8 cellular contexts compared by ENCODE assay signal in the genomic region with DNA sequence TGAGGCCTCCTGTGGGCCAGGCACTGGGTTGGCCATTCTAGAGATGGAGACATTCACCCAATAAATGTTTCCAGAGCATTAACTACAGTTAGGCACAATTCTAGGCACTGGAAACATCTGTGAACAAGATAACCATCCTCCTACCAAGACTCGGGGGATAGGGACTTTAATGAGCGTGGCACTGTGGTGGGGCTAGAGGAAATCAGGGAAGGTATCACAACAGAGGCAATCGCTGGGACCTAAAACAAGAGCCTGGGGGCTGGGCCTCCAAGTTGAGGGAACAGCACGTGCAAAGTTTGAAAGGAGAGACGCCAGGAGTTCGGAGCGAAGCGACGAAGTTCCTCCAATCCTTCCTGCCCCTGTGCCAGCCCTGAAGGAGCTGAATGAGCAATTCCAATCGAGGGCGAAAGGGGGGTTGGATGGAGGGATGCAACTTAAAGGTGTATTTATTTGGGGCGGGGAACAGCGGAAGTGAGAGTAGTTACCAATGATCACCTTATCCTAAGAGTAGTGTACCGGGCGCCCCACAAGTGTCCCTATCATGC. TPM values are rescaled to one million over a fixed set of nuclear protein-coding genes. Genes with fewer than 3 reads are reported as not detected.
A peak's percentile ranks its signal among the peaks of the same experiment; 100 is the strongest.
DNase-seq lines count a peak whose midpoint lies in the region; ATAC-seq, FAIRE-seq and TF ChIP-seq lines count a peak whose summit lies in the region.

No MANE protein-coding gene starts in this region.

- H3K4me3 ChIP-seq in CD4-positive, CD25-positive, alpha-beta regulatory T cell (ENCODE audit: low read depth, low read length), result peak overlapping the region; percentile 68
- H3K4me3 ChIP-seq in mammary epithelial cell (replicated peaks in 1 of 3; ENCODE audit: insufficient read depth in 1 of 3, low read depth in 2 of 3, low read length in 3 of 3), result peak overlapping the region; percentile 14 to 90 (median 46)
- peak overlapping the region; percentile 81 to 86 for H3K4me3 ChIP-seq in muscle layer of colon (ENCODE audit: low read depth in 1 of 2, low read length in 2 of 2)
- H3K4me3 ChIP-seq in small intestine (ENCODE audit: low read depth in 1 of 2, low read length in 2 of 2), result peak overlapping the region in 1 of 2 donors; percentile 7

- intact Hi-C loops in mammary epithelial cell (cut with micrococcal nuclease), result no loop called here

- peak overlapping the region; percentile 91 to 99 (median 94) for H3K27ac Mint-ChIP-seq in CD4-positive, CD25-positive, alpha-beta regulatory T cell

- dilution Hi-C loops in mammary epithelial cell (cut with HindIII; ENCODE audit: low sequenced_read_pairs), result no loop called here

- no peak for ATAC-seq in CD4-positive, CD25-positive, alpha-beta regulatory T cell (ENCODE audit: low read depth in 2 of 2)
- peak; percentile 18 for ATAC-seq in HG03378 (IDR thresholded peaks at IDR 0.05; ENCODE audit: unreplicated experiment)

- peak overlapping the region; percentile 91 to 98 (median 95) for H3K4me3 Mint-ChIP-seq in CD4-positive, CD25-positive, alpha-beta regulatory T cell

- no peaks in the 10 kb centered on the region for H3K9me3 ChIP-seq in CD4-positive, CD25-positive, alpha-beta regulatory T cell (ENCODE audit: control insufficient read depth in 2 of 2, low read length in 2 of 2)
- H3K9me3 ChIP-seq in mammary epithelial cell (replicated peaks; ENCODE audit: insufficient read depth, low read length) (no peaks in the 10 kb centered on the region), muscle layer of colon (ENCODE audit: low read length) (no peaks in the 10 kb centered on the region), small intestine (ENCODE audit: control insufficient read depth, low read depth) (no peaks in the 10 kb centered on the region)

- peak overlapping the region; percentile 94 for H3K4me2 ChIP-seq in mammary epithelial cell (ENCODE audit: insufficient read depth, low read depth, low read length)

- H3K9me3 Mint-ChIP-seq in CD4-positive, CD25-positive, alpha-beta regulatory T cell, result peaks cover 0 to 2% (median 0%) of the 10 kb centered on the region in 7 donors

- H4K20me1 ChIP-seq in mammary epithelial cell (ENCODE audit: insufficient read depth, low read length), result no peaks in the 10 kb centered on the region

- 32% methylated on average over 15 of the region's 15 CpGs for WGBS in mammary epithelial cell (ENCODE audit: low coverage, missing lambda C conversion rate)
- WGBS in small intestine, 3 donors, result 28 to 33% (median 31%) methylated on average over 15 of the region's 15 CpGs

- no peak for DNase-seq in CD4-positive, CD25-positive, alpha-beta regulatory T cell
- DNase-seq in mammary epithelial cell (no peak), T1000 (lab: John Stamatoyannopoulos, UW) (no peak), dedifferentiated amniotic fluid mesenchymal stem cell (ENCODE audit: extremely low spot score) (no peak), small intestine (no peak), HuH-7 (ENCODE audit: low spot score) (no peak)

- peak overlapping the region; percentile 63 for H2AFZ ChIP-seq in mammary epithelial cell (ENCODE audit: low read depth, low read length)

- H3K4me1 Mint-ChIP-seq in CD4-positive, CD25-positive, alpha-beta regulatory T cell, result peaks cover 7 to 41% (median 33%) of the 10 kb centered on the region in 4 donors

- H3K27me3 Mint-ChIP-seq in CD4-positive, CD25-positive, alpha-beta regulatory T cell, result peaks cover 4% of the 10 kb centered on the region

- no peak for FAIRE-seq in small intestine (lab: Jason Lieb, UNC)

- H3K9ac ChIP-seq in mammary epithelial cell (ENCODE audit: insufficient read depth, low read length) (peak overlapping the region; percentile 1), muscle layer of colon (ENCODE audit: low read length) (no peak overlapping the region)

- no TSS peak for BruUV-seq in mammary epithelial cell (replicated peaks; lab: Mats Ljungman, UMichigan)

- no peaks in the 10 kb centered on the region for H3K27me3 ChIP-seq in CD4-positive, CD25-positive, alpha-beta regulatory T cell (ENCODE audit: control insufficient read depth, insufficient read depth, low read length)
- H3K27me3 ChIP-seq in mammary epithelial cell (ENCODE audit: insufficient read depth, low read length), result no peaks in the 10 kb centered on the region
- no peaks in the 10 kb centered on the region for H3K27me3 ChIP-seq in muscle layer of colon (ENCODE audit: control insufficient read depth in 1 of 2, insufficient read depth in 2 of 2, low read length in 2 of 2)
- H3K27me3 ChIP-seq in small intestine (ENCODE audit: control insufficient read depth in 2 of 2, insufficient read depth in 2 of 2, low read length in 2 of 2), result no peaks in the 10 kb centered on the region

- in situ Hi-C loops in mammary epithelial cell (cut with MboI; ENCODE audit: low sequenced_read_pairs in 2 of 2), result no loop called here

- H3K36me3 Mint-ChIP-seq in CD4-positive, CD25-positive, alpha-beta regulatory T cell, result peaks cover 27% of the 10 kb centered on the region

- peaks cover 18% of the 10 kb centered on the region for H3K4me1 ChIP-seq in CD4-positive, CD25-positive, alpha-beta regulatory T cell (ENCODE audit: control insufficient read depth, insufficient read depth, low read length, poor library complexity, severe bottlenecking)
- H3K4me1 ChIP-seq in mammary epithelial cell (ENCODE audit: insufficient read depth, low read length) (peaks cover 6% of the 10 kb centered on the region), muscle layer of colon (ENCODE audit: insufficient read depth, low read length) (peaks cover 9% of the 10 kb centered on the region), small intestine (ENCODE audit: control insufficient read depth in 2 of 2, insufficient read depth in 1 of 2, low read depth in 1 of 2, low read length in 1 of 2) (peaks cover 0 to 4% of the 10 kb centered on the region in 2 donors)

- no peak for TF ChIP-seq CTCF in mammary epithelial cell (conservative IDR thresholded peaks at IDR 0.05 in 1 of 2, IDR thresholded peaks at IDR 0.05 in 1 of 2; ENCODE audit: extremely low read depth in 1 of 2, insufficient read depth in 1 of 2, low read depth in 1 of 2, low read length in 2 of 2)

- CTCF ChIA-PET in mammary epithelial cell (lab: Charles Lee; ENCODE audit: low non-redundant PET), result no interaction called here

- peaks cover 34% of the 10 kb centered on the region for H3K36me3 ChIP-seq in CD4-positive, CD25-positive, alpha-beta regulatory T cell (ENCODE audit: control insufficient read depth, insufficient read depth, low read length)
- H3K36me3 ChIP-seq in mammary epithelial cell (ENCODE audit: insufficient read depth, low read length), result peaks cover 6% of the 10 kb centered on the region
- peaks cover 31% of the 10 kb centered on the region for H3K36me3 ChIP-seq in muscle layer of colon (ENCODE audit: insufficient read depth, low read length)
- H3K36me3 ChIP-seq in small intestine (ENCODE audit: control insufficient read depth in 2 of 2, insufficient read depth in 2 of 2, low read length in 2 of 2), result peaks cover 10 to 11% of the 10 kb centered on the region in 2 donors

- H3K79me2 ChIP-seq in mammary epithelial cell (ENCODE audit: insufficient read depth, low read length), result peaks cover 41% of the 10 kb centered on the region

- peak overlapping the region; percentile 81 for H3K27ac ChIP-seq in CD4-positive, CD25-positive, alpha-beta regulatory T cell (ENCODE audit: insufficient read depth, low read length, poor library complexity, severe bottlenecking)
- H3K27ac ChIP-seq in mammary epithelial cell (ENCODE audit: insufficient read depth, low read depth, low read length) (no peak overlapping the region), muscle layer of colon (ENCODE audit: low read depth, low read length) (peak overlapping the region; percentile 83), small intestine (ENCODE audit: low read depth in 1 of 2, low read length in 1 of 2) (peak overlapping the region in 1 of 2 donors; percentile 89)

RNA-seq across cellular contexts. Expression of gene POLD1, which starts 0.8 kb away (rescaled TPM):
- 28.1 TPM for total RNA-seq in CD4-positive, CD25-positive, alpha-beta regulatory T cell
- polyA plus RNA-seq in CD4-positive, CD25-positive, alpha-beta regulatory T cell, result 10 to 100 TPM; 19.3 to 23.5 (median 21.3) TPM
- total RNA-seq in mammary epithelial cell, result 10 to 100 TPM; 16.3 to 49.8 TPM
- polyA plus RNA-seq in mammary epithelial cell, result 31.7 TPM
- polyA minus RNA-seq in mammary epithelial cell, result 20.7 TPM
- polyA plus RNA-seq in small intestine, result 10 to 100 TPM; 28.1 to 34.0 (median 33.1) TPM

RNA-seq across cellular contexts. Expression of gene NR1H2, which starts 7.1 kb away (rescaled TPM):
- 213 TPM for total RNA-seq in CD4-positive, CD25-positive, alpha-beta regulatory T cell
- 10 to 100 TPM; 60.3 to 75.0 (median 70.3) TPM for polyA plus RNA-seq in CD4-positive, CD25-positive, alpha-beta regulatory T cell
- total RNA-seq in mammary epithelial cell, result 10 to 100 TPM; 53.8 to 65.5 TPM
- polyA plus RNA-seq in mammary epithelial cell, result 33.4 TPM
- 11.7 TPM for polyA minus RNA-seq in mammary epithelial cell
- 10 to 100 TPM; 55.1 to 78.4 (median 70.2) TPM for polyA plus RNA-seq in small intestine

RNA-seq across cellular contexts. Expression of gene NAPSA, which starts 17.9 kb away (rescaled TPM):
- total RNA-seq in CD4-positive, CD25-positive, alpha-beta regulatory T cell, result 0.67 TPM
- 1 to 10 TPM; 1.2 to 2.2 (median 1.5) TPM for polyA plus RNA-seq in CD4-positive, CD25-positive, alpha-beta regulatory T cell
- total RNA-seq in mammary epithelial cell, result 1 to 10 TPM in 1 of 2 donors, under 1 TPM in 1; 0.75 to 1.3 TPM
- polyA plus RNA-seq in mammary epithelial cell, result 0.24 TPM
- polyA minus RNA-seq in mammary epithelial cell, result not detected
- polyA plus RNA-seq in small intestine, result 1 to 10 TPM; 1.8 to 9.6 (median 7.0) TPM

RNA-seq across cellular contexts. Expression of gene SPIB, which starts 35.4 kb away (rescaled TPM):
- not detected for total RNA-seq in CD4-positive, CD25-positive, alpha-beta regulatory T cell
- under 1 TPM in 2 of 4 donors, not detected in 2; 0.10 to 0.38 TPM for polyA plus RNA-seq in CD4-positive, CD25-positive, alpha-beta regulatory T cell
- total RNA-seq in mammary epithelial cell, result not detected
- polyA plus RNA-seq in mammary epithelial cell (0.06 TPM), small intestine (10 to 100 TPM; 16.6 to 44.3 (median 33.3) TPM)
- polyA minus RNA-seq in mammary epithelial cell, result not detected

RNA-seq across cellular contexts. Expression of gene MYBPC2, which starts 49.3 kb away (rescaled TPM):
- total RNA-seq in CD4-positive, CD25-positive, alpha-beta regulatory T cell, result 0.49 TPM
- under 1 TPM in 1 of 4 donors, not detected in 3; 0.23 TPM for polyA plus RNA-seq in CD4-positive, CD25-positive, alpha-beta regulatory T cell
- not detected for total RNA-seq in mammary epithelial cell
- polyA plus RNA-seq in mammary epithelial cell (not detected), small intestine (under 1 TPM in 1 of 3 donors, not detected in 2; 0.27 TPM)
- not detected for polyA minus RNA-seq in mammary epithelial cell
